Comparison of ENCODE assay signal across 9 cellular contexts in genomic region chr2:196988599-196988998, GRCh38.
DNase-seq lines count a peak whose midpoint lies in the region; ATAC-seq and TF ChIP-seq lines count a peak whose summit lies in the region.
"Had no signal": no experiment of that assay in that cellular context is flagged by ENCODE, and none has a peak within 500 bp of the region (broad histone marks: within the 10 kb centered on the region; RNA-seq: fewer than 3 reads in every experiment).

No MANE protein-coding gene starts in this region.

- H3K27ac Mint-ChIP-seq in CD4-positive, alpha-beta memory T cell = peak overlapping the region; percentile 19 to 82 (median 61)
- H3K27ac Mint-ChIP-seq in natural killer cell = peak overlapping the region; percentile 84 to 88

- no peak overlapping the region for H3K27ac ChIP-seq in CD4-positive, alpha-beta memory T cell (ENCODE audit: low read depth, low read length)
- H3K27ac ChIP-seq in ascending aorta = peak overlapping the region; percentile 72 to 77

- no peak for DNase-seq in CD4-positive, alpha-beta memory T cell
- peak; percentile 10 for DNase-seq in M059J (ENCODE audit: low read depth)
- DNase-seq in ascending aorta (ENCODE audit: low spot score in 2 of 2) = no peak
- no peak for DNase-seq in natural killer cell
- no peak for DNase-seq in GDM1 (lab: John Stamatoyannopoulos, UW)
- no peak for DNase-seq in NCI-H2196 treated with DMSO at 0.1 percent for 48 hours (lab: John Stamatoyannopoulos, UW; ENCODE audit: unreplicated experiment)
- DNase-seq in NCI-H2081 treated with DMSO at 0.1 percent for 48 hours (lab: John Stamatoyannopoulos, UW) = no peak
- DNase-seq: esophagus squamous epithelium had no signal

- ATAC-seq in natural killer cell (no peak), GM18873 (IDR thresholded peaks at IDR 0.05; ENCODE audit: low FRiP score, unreplicated experiment) (no peak)

- H3K4me3 Mint-ChIP-seq in CD4-positive, alpha-beta memory T cell = peak overlapping the region in 2 of 8 donors; percentile 43
- no peak overlapping the region for H3K4me3 Mint-ChIP-seq in natural killer cell

- no peaks in the 10 kb centered on the region for H3K27me3 ChIP-seq in CD4-positive, alpha-beta memory T cell (ENCODE audit: insufficient read depth, low read length)
- no peaks in the 10 kb centered on the region for H3K27me3 ChIP-seq in ascending aorta
- H3K27me3 ChIP-seq: esophagus squamous epithelium had no signal

- peaks cover 20% of the 10 kb centered on the region for H3K4me1 ChIP-seq in CD4-positive, alpha-beta memory T cell (ENCODE audit: insufficient read depth, low read length)
- peaks cover 0 to 3% of the 10 kb centered on the region in 2 donors for H3K4me1 ChIP-seq in ascending aorta

- intact Hi-C loops in CD4-positive, alpha-beta memory T cell (cut with micrococcal nuclease) = loop anchor here (5.0 kb wide), 1 partner anchor 61 kb away; the partner anchor contains the start of gene PGAP1
- intact Hi-C loops in ascending aorta (cut with DNase I) (loop anchor here (5.0 kb wide), 1 partner anchor 61 kb away; the partner anchor contains the start of gene PGAP1), natural killer cell (cut with micrococcal nuclease) (no loop called here)

- H3K4me3 ChIP-seq in CD4-positive, alpha-beta memory T cell (ENCODE audit: low read length in 2 of 2) = no peak overlapping the region
- no peak overlapping the region for H3K4me3 ChIP-seq in ascending aorta
- H3K4me3 ChIP-seq: esophagus squamous epithelium had no signal

- no peaks in the 10 kb centered on the region for H3K9me3 ChIP-seq in CD4-positive, alpha-beta memory T cell (ENCODE audit: control insufficient read depth in 1 of 2, low read length in 2 of 2)
- H3K9me3 ChIP-seq in ascending aorta = no peaks in the 10 kb centered on the region
- H3K9me3 ChIP-seq: esophagus squamous epithelium had no signal

- H3K36me3 Mint-ChIP-seq in CD4-positive, alpha-beta memory T cell = peaks cover 69 to 80% of the 10 kb centered on the region in 2 donors
- H3K36me3 Mint-ChIP-seq in natural killer cell = peaks cover 15% of the 10 kb centered on the region

- CTCF ChIA-PET in CD4-positive, alpha-beta memory T cell (lab: Charles Lee; ENCODE audit: partially characterized antibody) = interaction anchor here (0.6 kb wide), 1 partner anchor 436 kb away, joined by 3 read pairs; no protein-coding TSS in a partner anchor

- H3K27me3 Mint-ChIP-seq in CD4-positive, alpha-beta memory T cell = no peaks in the 10 kb centered on the region
- H3K27me3 Mint-ChIP-seq in natural killer cell (ENCODE audit: low read depth in 2 of 2) = no peaks in the 10 kb centered on the region

- TF ChIP-seq CTCF in ascending aorta (IDR thresholded peaks at IDR 0.05) (no peak), natural killer cell (IDR thresholded peaks at IDR 0.05) (no peak)

- POLR2A ChIA-PET in CD4-positive, alpha-beta memory T cell (lab: Charles Lee; ENCODE audit: partially characterized antibody) = no interaction called here

- H3K36me3 ChIP-seq in CD4-positive, alpha-beta memory T cell (ENCODE audit: insufficient read depth, low read length) = peaks cover 15% of the 10 kb centered on the region
- H3K36me3 ChIP-seq in ascending aorta = peaks cover 8 to 12% of the 10 kb centered on the region in 2 donors

- peaks cover 27 to 43% (median 32%) of the 10 kb centered on the region in 4 donors for H3K4me1 Mint-ChIP-seq in CD4-positive, alpha-beta memory T cell
- H3K4me1 Mint-ChIP-seq in natural killer cell = peaks cover 33 to 42% of the 10 kb centered on the region in 2 donors

- H3K9me3 Mint-ChIP-seq in CD4-positive, alpha-beta memory T cell = no peaks in the 10 kb centered on the region
- no peaks in the 10 kb centered on the region for H3K9me3 Mint-ChIP-seq in natural killer cell
